ENCODE assay signal across 8 cellular contexts in the genomic region with DNA sequence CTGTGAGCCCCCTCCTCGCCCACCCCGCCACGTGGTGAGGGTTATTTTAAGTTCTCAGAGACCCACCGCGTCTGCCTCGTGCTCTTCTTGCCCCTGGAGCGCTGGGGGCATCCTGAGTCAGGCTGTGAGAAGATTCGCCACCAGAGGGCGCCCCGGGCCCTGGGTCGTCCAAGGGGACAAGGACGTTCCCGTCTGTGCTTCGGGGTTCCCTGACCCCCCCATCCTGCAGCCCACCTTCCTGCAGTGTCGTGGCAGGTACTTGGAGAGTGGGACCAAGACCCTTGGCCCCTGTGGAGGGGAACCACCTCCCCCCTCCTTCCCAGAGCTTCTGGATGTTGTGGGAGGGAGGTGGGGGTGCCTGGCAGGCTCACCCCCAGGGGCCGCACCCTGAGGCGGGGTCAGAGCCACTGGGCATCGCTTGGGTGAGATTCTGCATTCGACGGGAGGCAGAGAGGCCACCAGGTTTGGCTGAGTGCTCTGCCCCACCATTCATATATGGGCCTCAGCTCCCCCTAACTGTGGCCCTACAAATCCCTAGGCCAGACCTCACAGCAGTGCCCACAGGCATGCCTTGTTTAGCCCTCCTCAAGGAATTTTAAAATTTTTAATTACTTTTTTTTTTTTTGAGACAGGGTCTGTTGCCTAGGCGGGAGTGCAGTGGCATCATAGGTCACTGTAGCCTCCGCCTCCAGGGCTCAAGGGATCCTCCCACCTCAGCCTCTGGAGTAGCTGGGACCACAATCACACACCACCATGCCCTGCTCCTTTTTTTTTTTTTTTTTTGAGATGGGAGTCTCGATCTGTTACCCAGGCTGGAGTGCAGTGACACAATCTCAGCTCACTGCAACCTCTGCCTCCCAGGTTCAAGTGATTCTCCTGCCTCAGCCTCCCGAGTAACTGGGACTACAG. TPM values are rescaled to one million over a fixed set of nuclear protein-coding genes. Genes with fewer than 3 reads are reported as not detected.
A peak's percentile ranks its signal among the peaks of the same experiment; 100 is the strongest.
DNase-seq lines count a peak whose midpoint lies in the region; ATAC-seq and TF ChIP-seq lines count a peak whose summit lies in the region.

No MANE protein-coding gene starts in this region.

- H3K27me3 ChIP-seq in BLaER1 treated with 17β-estradiol and CSF1 and Interleukin-3, amounts not matched to agents 10 nM and 100 nM = no peaks in the 10 kb centered on the region
- H3K27me3 ChIP-seq in effector memory CD4-positive, alpha-beta T cell (replicated peaks; ENCODE audit: control insufficient read depth, insufficient read depth, low read length, poor library complexity, severe bottlenecking) = no peaks in the 10 kb centered on the region

- H3K4me1 ChIP-seq in BLaER1 treated with 17β-estradiol and CSF1 and Interleukin-3, amounts not matched to agents 10 nM and 100 nM = peaks cover 25 to 59% (median 53%) of the 10 kb centered on the region in 10 experiments
- H3K4me1 ChIP-seq in effector memory CD4-positive, alpha-beta T cell (ENCODE audit: control insufficient read depth, insufficient read depth, low read length, poor library complexity, severe bottlenecking) = peaks cover 17% of the 10 kb centered on the region

- peak overlapping the region in 6 of 11 experiments; percentile 3 to 65 (median 49); a peak in 11 of 22 replicates for H3K27ac ChIP-seq in BLaER1 treated with 17β-estradiol and CSF1 and Interleukin-3, amounts not matched to agents 10 nM and 100 nM
- H3K27ac ChIP-seq in effector memory CD4-positive, alpha-beta T cell (ENCODE audit: insufficient read depth, low read length, poor library complexity, severe bottlenecking) = peak overlapping the region; percentile 29

- H3K9me3 ChIP-seq in BLaER1 treated with 17β-estradiol and CSF1 and Interleukin-3, amounts not matched to agents 10 nM and 100 nM (replicated peaks in 1 of 11) = no peaks in the 10 kb centered on the region
- no peaks in the 10 kb centered on the region for H3K9me3 ChIP-seq in effector memory CD4-positive, alpha-beta T cell (ENCODE audit: control insufficient read depth, low read length)

- H3K36me3 ChIP-seq in BLaER1 treated with 17β-estradiol and CSF1 and Interleukin-3, amounts not matched to agents 10 nM and 100 nM = peaks cover 27 to 45% (median 35%) of the 10 kb centered on the region in 11 experiments
- H3K36me3 ChIP-seq in effector memory CD4-positive, alpha-beta T cell (ENCODE audit: control insufficient read depth, insufficient read depth, low read length) = peaks cover 31% of the 10 kb centered on the region

- DNase-seq in GM20000 (ENCODE audit: low spot score) (peak; percentile 90), NCI-H748 treated with DMSO at 0.1 percent for 48 hours (lab: John Stamatoyannopoulos, UW) (peak; percentile 15), mucosa of gallbladder (ENCODE audit: low spot score) (peak; percentile 81)
- peak; percentile 83 to 94 for DNase-seq in activated CD8-positive, alpha-beta memory T cell treated with anti-CD3 and anti-CD28 coated beads for 1 hour (ENCODE audit: extremely low read depth in 1 of 2, low read depth in 1 of 2)
- peak; percentile 71 to 85 (median 78) for DNase-seq in effector memory CD4-positive, alpha-beta T cell
- peak; percentile 71 to 86 for DNase-seq in stimulated activated CD8-positive, alpha-beta memory T cell treated with anti-CD3 and anti-CD28 coated beads, Interleukin-7, amount 100 ng/mL, for 48 hours (ENCODE audit: extremely low read depth in 1 of 2, low read depth in 1 of 2)

- H4K20me1 ChIP-seq in BLaER1 treated with 17β-estradiol and CSF1 and Interleukin-3, amounts not matched to agents 10 nM and 100 nM = peaks cover 6 to 31% (median 9%) of the 10 kb centered on the region in 11 experiments; a peak in 18 of 22 replicates

- TF ChIP-seq CTCF in GM20000 (IDR thresholded peaks at IDR 0.05; ENCODE audit: extremely low read depth, missing control alignments) = peak; percentile 88

- H3K4me2 ChIP-seq in BLaER1 treated with 17β-estradiol and CSF1 and Interleukin-3, amounts not matched to agents 10 nM and 100 nM = peak overlapping the region; percentile 1 to 67 (median 41); a peak in 19 of 22 replicates

- H3K9ac ChIP-seq in BLaER1 treated with 17β-estradiol and CSF1 and Interleukin-3, amounts not matched to agents 10 nM and 100 nM = peak overlapping the region in 9 of 11 experiments; percentile 1 to 62 (median 36); a peak in 11 of 22 replicates

- no peak overlapping the region for H3K4me3 ChIP-seq in BLaER1 treated with 17β-estradiol and CSF1 and Interleukin-3, amounts not matched to agents 10 nM and 100 nM
- H3K4me3 ChIP-seq in effector memory CD4-positive, alpha-beta T cell (ENCODE audit: insufficient read depth, low read depth, low read length, poor library complexity, severe bottlenecking) = no peak overlapping the region

- ATAC-seq in HG03457 (IDR thresholded peaks at IDR 0.05; ENCODE audit: unreplicated experiment) = no peak

RNA-seq across cellular contexts. Expression of a gene that starts 17.0 kb away (rescaled TPM):
- total RNA-seq in mucosa of gallbladder = 30.8 TPM

RNA-seq across cellular contexts. Expression of a gene that starts 27.4 kb away (rescaled TPM):
- total RNA-seq in mucosa of gallbladder = 35.5 TPM

Comparison
In these comparisons a context has a peak if more than half of its experiments do, and no peak if none do; other contexts are left out.
1. DNase-seq: peak in every context shown above with its lines; median percentile 90 in GM20000; 88 in activated CD8-positive, alpha-beta memory T cell treated with anti-CD3 and anti-CD28 coated beads for 1 hour; 81 in mucosa of gallbladder; 78 in stimulated activated CD8-positive, alpha-beta memory T cell treated with anti-CD3 and anti-CD28 coated beads, Interleukin-7, amount 100 ng/mL, for 48 hours; 78 in effector memory CD4-positive, alpha-beta T cell; 15 in NCI-H748 treated with DMSO at 0.1 percent for 48 hours.